ENCODE assay signal across 19 cellular contexts in the genomic region with DNA sequence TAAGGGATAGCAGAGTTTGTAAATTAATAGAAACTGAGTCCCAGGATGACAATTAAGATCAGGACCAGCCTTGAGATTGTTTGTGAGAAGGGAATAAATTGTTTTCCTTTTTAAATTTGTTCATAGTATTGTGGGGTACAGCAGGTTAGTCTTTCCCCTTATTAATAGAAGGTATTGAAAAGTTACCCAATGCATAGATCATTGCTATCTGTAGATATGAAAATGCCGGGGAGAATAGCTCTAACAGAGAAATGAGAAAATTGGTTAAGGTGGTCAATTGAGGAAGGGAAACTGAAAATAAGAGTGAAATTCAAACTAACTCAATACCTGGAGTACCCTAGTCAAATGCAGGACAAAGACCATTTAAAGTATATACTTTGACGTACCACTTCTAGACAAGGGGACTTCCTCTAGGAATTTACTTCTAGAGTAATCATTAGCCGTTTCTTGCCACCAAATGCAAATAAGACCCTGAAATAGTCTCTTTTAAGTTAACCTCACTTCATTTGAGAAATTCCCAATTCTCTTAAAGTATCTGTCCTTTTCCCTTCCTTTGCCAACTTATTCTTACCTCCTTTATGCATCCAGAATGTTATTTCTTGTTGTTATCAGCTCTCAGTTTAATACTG.
A peak's percentile ranks its signal among the peaks of the same experiment; 100 is the strongest.
DNase-seq lines count a peak whose midpoint lies in the region; ATAC-seq and TF ChIP-seq lines count a peak whose summit lies in the region.
"Had no signal": no experiment of that assay in that cellular context is flagged by ENCODE, and none has a peak within 500 bp of the region (broad histone marks: within the 10 kb centered on the region; RNA-seq: fewer than 3 reads in every experiment).

No MANE protein-coding gene starts in this region.

- H3K4me3 ChIP-seq in foreskin fibroblast (ENCODE audit: low read depth in 1 of 2, low read length in 2 of 2): no peak overlapping the region
- H3K4me3 ChIP-seq: ascending aorta, hepatocyte had no signal

- ATAC-seq in GM18858 (IDR thresholded peaks at IDR 0.05; ENCODE audit: unreplicated experiment) (peak; percentile 76), GM19463 (IDR thresholded peaks at IDR 0.05; ENCODE audit: unreplicated experiment) (peak; percentile 91), HG02678 (IDR thresholded peaks at IDR 0.05; ENCODE audit: unreplicated experiment) (peak; percentile 89), HG03196 (IDR thresholded peaks at IDR 0.05; ENCODE audit: unreplicated experiment) (peak; percentile 79)
- ATAC-seq: natural killer cell treated with Interleukin-12 subunit alpha and Interleukin-12 subunit beta and Interleukin-15 and Interleukin-18, amount 100 ng/mL, for 72 hours had no signal

- TF ChIP-seq CTCF in foreskin fibroblast (IDR thresholded peaks at IDR 0.05; ENCODE audit: low read depth, low read length): no peak

- DNase-seq in NCI-H1930 (lab: John Stamatoyannopoulos, UW) (no peak), foreskin fibroblast (no peak), NCI-H446 (lab: John Stamatoyannopoulos, UW) (no peak)
- DNase-seq in activated CD4-positive, alpha-beta T cell treated with anti-CD3 and anti-CD28 coated beads for 4 hours: no peak
- DNase-seq: activated CD4-positive, alpha-beta T cell treated with anti-CD3 and anti-CD28 coated beads, Interleukin-2, amount 50 U/mL, for 1 hour; CD4-positive, alpha-beta memory T cell; DMS79; islet precursor cell; NCI-H1436; posterior cingulate gyrus; stimulated activated CD4-positive, alpha-beta T cell treated with anti-CD3 and anti-CD28 coated beads, Interleukin-4, amount 100 ng/mL, for 1 hour; substantia nigra had no signal
